ENCODE assay signal across 26 cellular contexts in the genomic region with DNA sequence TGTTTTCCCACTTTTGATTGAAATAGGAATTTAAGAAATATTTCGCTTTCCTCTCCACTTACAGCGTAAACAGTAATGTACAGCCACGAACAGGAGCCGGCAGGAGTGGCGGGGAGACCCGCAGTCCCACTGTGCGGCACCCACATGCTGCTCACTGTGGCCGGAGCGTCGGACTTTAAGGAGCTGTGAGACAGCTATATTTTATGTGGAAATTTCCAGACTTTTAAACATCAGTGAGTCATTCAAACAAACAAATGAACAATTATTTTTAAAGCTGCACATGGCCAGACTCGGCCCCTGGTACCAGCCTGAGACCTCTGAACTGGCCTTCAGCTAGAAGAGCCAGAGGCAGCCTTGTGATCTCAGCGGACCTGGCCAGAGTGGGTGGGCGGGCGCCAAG. TPM values are rescaled to one million over a fixed set of nuclear protein-coding genes. Genes with fewer than 3 reads are reported as not detected.
DNase-seq lines count a peak whose midpoint lies in the region; ATAC-seq and TF ChIP-seq lines count a peak whose summit lies in the region.
"Had no signal": no experiment of that assay in that cellular context is flagged by ENCODE, and none has a peak within 500 bp of the region (broad histone marks: within the 10 kb centered on the region; RNA-seq: fewer than 3 reads in every experiment).

No MANE protein-coding gene starts in this region.

- H3K4me3 ChIP-seq in CD8-positive, alpha-beta memory T cell (ENCODE audit: low read length), result no peak overlapping the region
- H3K4me3 ChIP-seq in smooth muscle cell (no peak overlapping the region), Caco-2 (ENCODE audit: low read depth, low read length) (no peak overlapping the region)
- H3K4me3 ChIP-seq: MG63, SJSA1, thoracic aorta, vagina had no signal

- H3F3A ChIP-seq in smooth muscle cell (ENCODE audit: low read depth), result no peaks in the 10 kb centered on the region

- H3K4me2 ChIP-seq in smooth muscle cell, result peak overlapping the region; percentile 32
- H3K4me2 ChIP-seq in H9 (ENCODE audit: insufficient read depth, insufficient read length, low read length), result no peak overlapping the region

- H2AFZ ChIP-seq in smooth muscle cell (ENCODE audit: low read depth) (no peak overlapping the region), H9 (ENCODE audit: low read length) (no peak overlapping the region)

- no peak overlapping the region for H4K8ac ChIP-seq in H9 (replicated peaks; ENCODE audit: insufficient read length, low read depth, low read length)

- TF ChIP-seq CTCF in smooth muscle cell (IDR thresholded peaks at IDR 0.05; ENCODE audit: borderline replicate concordance, insufficient read depth, poor library complexity, severe bottlenecking), result no peak
- TF ChIP-seq CTCF in H9 (conservative IDR thresholded peaks at IDR 0.05), result no peak
- no peak for TF ChIP-seq CTCF in Caco-2 (IDR thresholded peaks at IDR 0.05; ENCODE audit: insufficient read depth in 1 of 2, low read depth in 1 of 2, low read length in 1 of 2, severe bottlenecking in 1 of 2, unreplicated experiment in 1 of 2)

- H3K9me3 ChIP-seq in CD8-positive, alpha-beta memory T cell (ENCODE audit: low read length), result no peaks in the 10 kb centered on the region
- H3K9me3 ChIP-seq in smooth muscle cell (replicated peaks; ENCODE audit: low read depth) (no peaks in the 10 kb centered on the region), H9 (ENCODE audit: control insufficient read depth, low read depth, low read length) (no peaks in the 10 kb centered on the region), Caco-2 (no peaks in the 10 kb centered on the region)
- H3K9me3 ChIP-seq: MG63, SJSA1, thoracic aorta, vagina had no signal

- H4K5ac ChIP-seq in H9 (ENCODE audit: insufficient read length, low read depth, low read length), result no peak overlapping the region

- no peak overlapping the region for H2BK15ac ChIP-seq in H9 (ENCODE audit: low read depth, low read length)

- no peaks in the 10 kb centered on the region for H3K79me2 ChIP-seq in smooth muscle cell (ENCODE audit: low read depth)
- H3K79me2 ChIP-seq in H9 (ENCODE audit: insufficient read depth, low read length), result no peaks in the 10 kb centered on the region

- CTCF ChIA-PET in CD8-positive, alpha-beta memory T cell (lab: Charles Lee), result no interaction called here
- CTCF ChIA-PET in T-cell (lab: Charles Lee), result no interaction called here
- CTCF ChIA-PET in Caco-2 (lab: Charles Lee), result interaction anchor here (0.8 kb wide), 1 partner anchor 19 kb away, joined by 3 read pairs; no protein-coding TSS in a partner anchor

- no peaks in the 10 kb centered on the region for H3K36me3 Mint-ChIP-seq in CD8-positive, alpha-beta memory T cell
- H3K36me3 Mint-ChIP-seq in T-cell (peaks cover 15% of the 10 kb centered on the region), memory B cell (peaks cover 13% of the 10 kb centered on the region), H9 (ENCODE audit: insufficient read depth in 1 of 3, low read depth in 3 of 3) (no peaks in the 10 kb centered on the region), Caco-2 (ENCODE audit: insufficient read depth, unreplicated experiment) (no peaks in the 10 kb centered on the region)
- H3K36me3 Mint-ChIP-seq: activated naive CD4-positive, alpha-beta T cell treated with anti-CD3 and anti-CD28 coated beads, Interleukin-2, amount 50 U/mL, for 72 hours had no signal

- no peak overlapping the region for H3K4me3 Mint-ChIP-seq in CD8-positive, alpha-beta memory T cell
- H3K4me3 Mint-ChIP-seq in T-cell (no peak overlapping the region), memory B cell (no peak overlapping the region), H9 (no peak overlapping the region), Caco-2 (ENCODE audit: unreplicated experiment) (no peak overlapping the region)
- H3K4me3 Mint-ChIP-seq: activated CD4-positive, alpha-beta memory T cell treated with anti-CD3 and anti-CD28 coated beads, Interleukin-2, amount 10 ng/mL, durations not matched to agents 7 days and 5 days had no signal

- no peak overlapping the region for H3K4ac ChIP-seq in H9 (ENCODE audit: low read depth, low read length)

- intact Hi-C loops in Caco-2 (cut with micrococcal nuclease; ENCODE audit: unreplicated experiment), result no loop called here

- 55% methylated on average over 14 of the region's 14 CpGs for WGBS in smooth muscle cell (ENCODE audit: low lambda C conversion rate)
- no CpG with 5 or more reads among the region's 14 CpGs for WGBS in H9 (ENCODE audit: extremely low coverage, insufficient read length, low lambda C conversion rate)

- no peaks in the 10 kb centered on the region for H3K23me2 ChIP-seq in H9 (ENCODE audit: insufficient read length, low read depth, low read length, poor library complexity, severe bottlenecking)

- H3K56ac ChIP-seq in H9 (ENCODE audit: insufficient read length, low read depth, low read length), result no peak overlapping the region

- no peaks in the 10 kb centered on the region for H3K27me3 ChIP-seq in CD8-positive, alpha-beta memory T cell (ENCODE audit: insufficient read depth, low read length, poor library complexity, severe bottlenecking)
- H3K27me3 ChIP-seq in smooth muscle cell (ENCODE audit: low read depth) (no peaks in the 10 kb centered on the region), H9 (ENCODE audit: insufficient read depth, low read length) (0 out of 2 replicates have a peak, but pooled peaks cover 2% of the 10 kb centered on the region), Caco-2 (replicated peaks; ENCODE audit: control insufficient read depth, insufficient read depth, low read length) (no peaks in the 10 kb centered on the region)
- H3K27me3 ChIP-seq: MG63, SJSA1, vagina had no signal

- H4K91ac ChIP-seq in H9 (ENCODE audit: insufficient read length, low read depth, low read length), result no peak overlapping the region

- H3K79me1 ChIP-seq in H9 (ENCODE audit: insufficient read depth, low read depth, low read length, poor library complexity, severe bottlenecking), result no peaks in the 10 kb centered on the region

- H3K4me1 ChIP-seq in CD8-positive, alpha-beta memory T cell (ENCODE audit: insufficient read depth, low read length), result peaks cover 27% of the 10 kb centered on the region
- H3K4me1 ChIP-seq in smooth muscle cell (ENCODE audit: low read depth) (no peaks in the 10 kb centered on the region), H9 (ENCODE audit: insufficient read depth, low read length) (no peaks in the 10 kb centered on the region; the same call in 1 of the 2 replicates), Caco-2 (no peaks in the 10 kb centered on the region)
- H3K4me1 ChIP-seq: vagina had no signal

- no peak overlapping the region for H2BK20ac ChIP-seq in H9 (ENCODE audit: low read depth, low read length, poor library complexity, severe bottlenecking)

- H3K27ac ChIP-seq in CD8-positive, alpha-beta memory T cell (ENCODE audit: low read depth, low read length), result no peak overlapping the region
- H3K27ac ChIP-seq in smooth muscle cell (ENCODE audit: low read depth), result no peak overlapping the region
- no peak overlapping the region for H3K27ac ChIP-seq in H9 (ENCODE audit: insufficient read length, low read depth, low read length)
- H3K27ac ChIP-seq: SJSA1, thoracic aorta, vagina had no signal

- H2AK5ac ChIP-seq in H9 (ENCODE audit: insufficient read length, low read length), result no peak overlapping the region

- POLR2A ChIA-PET in CD8-positive, alpha-beta memory T cell (lab: Charles Lee), result no interaction called here
- POLR2A ChIA-PET in T-cell (lab: Charles Lee) (interaction anchor here in 1 of 2 donors (0.7 kb wide), 1 partner anchor 61 kb away, joined by 3 read pairs; no protein-coding TSS in a partner anchor), Caco-2 (lab: Charles Lee) (no interaction called here)

- peaks cover 27 to 49% (median 43%) of the 10 kb centered on the region in 3 donors for H3K4me1 Mint-ChIP-seq in CD8-positive, alpha-beta memory T cell
- H3K4me1 Mint-ChIP-seq in T-cell (peaks cover 41 to 53% (median 42%) of the 10 kb centered on the region in 3 donors), memory B cell (peaks cover 20% of the 10 kb centered on the region), H9 (peaks cover 6 to 13% of the 10 kb centered on the region in 2 experiments), Caco-2 (ENCODE audit: low read depth, unreplicated experiment) (no peaks in the 10 kb centered on the region)

- no peak overlapping the region for H2BK12ac ChIP-seq in H9 (ENCODE audit: insufficient read length, low read depth, low read length)

- no peak overlapping the region for H3K14ac ChIP-seq in H9 (ENCODE audit: insufficient read depth, low read length)

- H4K20me1 ChIP-seq in smooth muscle cell (ENCODE audit: low read depth) (no peaks in the 10 kb centered on the region), H9 (ENCODE audit: control insufficient read depth, insufficient read depth, insufficient read length) (no peaks in the 10 kb centered on the region)

- ATAC-seq in T-cell (replicated peaks in 1 of 4) (no peak), memory B cell (ENCODE audit: low read depth) (no peak)
- ATAC-seq: activated naive CD4-positive, alpha-beta T cell treated with anti-CD3 and anti-CD28 coated beads, Interleukin-2, amount 50 U/mL, for 72 hours; HCT116 had no signal

- H3K9ac ChIP-seq in smooth muscle cell (ENCODE audit: low read depth) (no peak overlapping the region), H9 (ENCODE audit: extremely low read depth, insufficient read length, low read length) (no peak overlapping the region)

- no peaks in the 10 kb centered on the region for H3K36me3 ChIP-seq in CD8-positive, alpha-beta memory T cell (ENCODE audit: insufficient read depth, low read length)
- no peaks in the 10 kb centered on the region for H3K36me3 ChIP-seq in smooth muscle cell (ENCODE audit: low read depth)
- no peaks in the 10 kb centered on the region for H3K36me3 ChIP-seq in Caco-2 (ENCODE audit: control insufficient read depth, insufficient read depth, low read length)
- H3K36me3 ChIP-seq: MG63, SJSA1, thoracic aorta, vagina had no signal

- H3T11ph ChIP-seq in H9 (ENCODE audit: low read length), result no peak overlapping the region

- H3K18ac ChIP-seq in H9 (ENCODE audit: insufficient read length, low read depth, low read length), result no peak overlapping the region

- BruUV-seq in Caco-2 (replicated peaks; lab: Mats Ljungman, UMichigan), result no TSS peak

- H3K27ac Mint-ChIP-seq in CD8-positive, alpha-beta memory T cell, result peak overlapping the region in 6 of 8 donors; percentile 10 to 94 (median 76)
- peak overlapping the region; percentile 29 to 89 for H3K27ac Mint-ChIP-seq in T-cell
- peak overlapping the region; percentile 86 for H3K27ac Mint-ChIP-seq in memory B cell
- H3K27ac Mint-ChIP-seq in H9, result no peak overlapping the region
- no peak overlapping the region for H3K27ac Mint-ChIP-seq in Caco-2 (ENCODE audit: unreplicated experiment)
- H3K27ac Mint-ChIP-seq: activated CD4-positive, alpha-beta memory T cell treated with anti-CD3 and anti-CD28 coated beads, Interleukin-2, amount 10 ng/mL, durations not matched to agents 7 days and 5 days; activated T-helper 2 cell treated with anti-CD3 and anti-CD28 coated beads, Interferon-gamma antibody, Interleukin-2, Interleukin-4, amounts not matched to agents 10 μg/mL and 5 μg/mL and 100 μg/mL, durations not matched to agents 14 hours and 24 hours and 36 hours had no signal

- DNase-seq in CD8-positive, alpha-beta memory T cell, result no peak
- no peak for DNase-seq in T-cell
- no peak for DNase-seq in memory B cell (ENCODE audit: low spot score in 2 of 2)
- DNase-seq in smooth muscle cell (lab: John Stamatoyannopoulos, UW; ENCODE audit: unreplicated experiment), result no peak
- no peak for DNase-seq in H9
- DNase-seq in NCI-H69 (lab: John Stamatoyannopoulos, UW), result no peak
- DNase-seq in activated CD4-positive, alpha-beta T cell treated with anti-CD3 and anti-CD28 coated beads for 1 hour, result no peak
- DNase-seq in Caco-2, result no peak
- DNase-seq: activated CD4-positive, alpha-beta memory T cell treated with anti-CD3 and anti-CD28 coated beads, Interleukin-2, amount 10 ng/mL, durations not matched to agents 7 days and 5 days; anterior cingulate cortex; central memory CD4-positive, alpha-beta T cell; dermis blood vessel endothelial cell; KBM-7; kidney; MG63; NCI-H2081 treated with DMSO at 0.1 percent for 48 hours; NCI-H345; NCI-H748 treated with DMSO at 0.1 percent for 48 hours; stimulated activated naive CD4-positive, alpha-beta T cell treated with Interleukin-2 at 50 U/mL for 16 hours had no signal

- no peak overlapping the region for H2BK5ac ChIP-seq in H9 (ENCODE audit: insufficient read length, low read length)

- no peak overlapping the region for H3K23ac ChIP-seq in H9 (ENCODE audit: insufficient read length, low read depth, low read length)

- H3K27me3 Mint-ChIP-seq in CD8-positive, alpha-beta memory T cell, result peaks cover 0 to 3% of the 10 kb centered on the region in 2 donors
- H3K27me3 Mint-ChIP-seq in T-cell, result no peaks in the 10 kb centered on the region
- no peaks in the 10 kb centered on the region for H3K27me3 Mint-ChIP-seq in memory B cell
- H3K27me3 Mint-ChIP-seq in H9 (ENCODE audit: low read depth), result peaks cover 4% of the 10 kb centered on the region; the same call in 1 of the 2 replicates
- H3K27me3 Mint-ChIP-seq in Caco-2 (ENCODE audit: insufficient read depth, unreplicated experiment), result no peaks in the 10 kb centered on the region
- H3K27me3 Mint-ChIP-seq: activated CD4-positive, alpha-beta memory T cell treated with anti-CD3 and anti-CD28 coated beads, Interleukin-2, amount 10 ng/mL, durations not matched to agents 7 days and 5 days; progenitor cell of endocrine pancreas had no signal

- no peaks in the 10 kb centered on the region for H3K9me3 Mint-ChIP-seq in CD8-positive, alpha-beta memory T cell
- H3K9me3 Mint-ChIP-seq in T-cell (no peaks in the 10 kb centered on the region), memory B cell (no peaks in the 10 kb centered on the region), H9 (no peaks in the 10 kb centered on the region), Caco-2 (ENCODE audit: unreplicated experiment) (no peaks in the 10 kb centered on the region)
- H3K9me3 Mint-ChIP-seq: activated CD4-positive, alpha-beta memory T cell treated with anti-CD3 and anti-CD28 coated beads, Interleukin-2, amount 10 ng/mL, durations not matched to agents 7 days and 5 days; activated naive CD4-positive, alpha-beta T cell treated with anti-CD3 and anti-CD28 coated beads, Interleukin-2, amount 50 U/mL, for 72 hours; activated T-helper 2 cell treated with anti-CD3 and anti-CD28 coated beads, Interferon-gamma antibody, Interleukin-2, Interleukin-4, amounts not matched to agents 10 μg/mL and 5 μg/mL and 100 μg/mL, durations not matched to agents 14 hours and 24 hours and 36 hours had no signal

- no peak overlapping the region for H2BK120ac ChIP-seq in H9 (ENCODE audit: low read depth, low read length, poor library complexity, severe bottlenecking)

RNA-seq across cellular contexts. Expression of gene CRYL1, which starts 52.5 kb away (rescaled TPM):
- total RNA-seq in CD8-positive, alpha-beta memory T cell, result 1 to 10 TPM; 7.2 to 7.8 TPM
- 36.1 TPM for polyA plus RNA-seq in CD8-positive, alpha-beta memory T cell
- total RNA-seq in T-cell (10 to 100 TPM; 12.3 to 21.5 (median 17.9) TPM), smooth muscle cell (6.5 and 13.6 TPM in 2 replicates), H9 (2021) (3.2 and 3.7 TPM in 2 replicates), Caco-2 (2022) (4.3 and 6.7 TPM in 2 replicates)
- 7.2 and 12.4 TPM in 2 replicates for polyA plus RNA-seq in smooth muscle cell

Comparison
In these comparisons a context has a peak if more than half of its experiments do, and no peak if none do; other contexts are left out.
1. H3K27ac Mint-ChIP-seq: peak in CD8-positive, alpha-beta memory T cell (6 of 8), T-cell (2 of 2) and memory B cell (single experiment); none in H9 (0 of 3) and Caco-2 (single experiment).